In genomic region chr22:20427945-20428417, GRCh38 we compare ENCODE assay signal across 27 cellular contexts.
"Had no signal": no experiment of that assay in that cellular context is flagged by ENCODE, and none has a peak within 500 bp of the region (broad histone marks: within the 10 kb centered on the region; RNA-seq: fewer than 3 reads in every experiment).

No MANE protein-coding gene starts in this region.

- H3K27ac Mint-ChIP-seq: activated B cell treated with CpG ODN at 0.5 μM for 24 hours; activated CD4-positive, alpha-beta T cell treated with anti-CD3 and anti-CD28 coated beads for 36 hours; activated naive CD4-positive, alpha-beta T cell treated with anti-CD3 and anti-CD28 coated beads, Interleukin-2, amount 10 ng/mL, durations not matched to agents 7 days and 5 days; memory B cell; progenitor cell of endocrine pancreas had no signal

- H3K9me3 ChIP-seq: ascending aorta, mucosa of descending colon, thoracic aorta, upper lobe of left lung had no signal

- H3K9me3 Mint-ChIP-seq: activated B cell treated with CpG ODN at 0.5 μM for 24 hours; activated naive CD4-positive, alpha-beta T cell treated with anti-CD3 and anti-CD28 coated beads, Interleukin-2, amount 10 ng/mL, durations not matched to agents 7 days and 5 days; activated T-cell treated with anti-CD3 and anti-CD28 coated beads, Interleukin-2, amount 50 U/mL, for 4 hours; memory B cell; neural crest cell had no signal

- H3K27me3 ChIP-seq: ascending aorta, brain microvascular endothelial cell had no signal

- ATAC-seq: activated CD4-positive, alpha-beta T cell treated with anti-CD3 and anti-CD28 coated beads for 36 hours; activated T-cell treated with anti-CD3 and anti-CD28 coated beads, Interleukin-2, amount 50 U/mL, for 4 hours; esophagus mucosa; left ventricle myocardium superior; mucosa of descending colon; SK-N-SH treated with all-trans-retinoic acid at 6 μM for 48 hours had no signal

- DNase-seq: activated B cell treated with CpG ODN at 0.5 μM for 24 hours; activated CD4-positive, alpha-beta T cell treated with anti-CD3 and anti-CD28 coated beads for 36 hours; activated CD4-positive, alpha-beta T cell treated with anti-CD3 and anti-CD28 coated beads, Interleukin-2, amount 50 U/mL, for 4 hours; activated CD8-positive, alpha-beta memory T cell treated with anti-CD3 and anti-CD28 coated beads for 24 hours; activated CD8-positive, alpha-beta memory T cell treated with anti-CD3 and anti-CD28 coated beads, Interleukin-2, amount 50 U/mL, for 4 hours; activated effector memory CD4-positive, alpha-beta T cell treated with Interleukin-2 at 50 U/mL for 16 hours; activated naive CD4-positive, alpha-beta T cell treated with anti-CD3 and anti-CD28 coated beads, Interleukin-2, amount 10 ng/mL, durations not matched to agents 7 days and 5 days; activated T-cell treated with anti-CD3 and anti-CD28 coated beads, Interleukin-2, amount 50 U/mL, for 4 hours; brain microvascular endothelial cell; caudate nucleus; dermis blood vessel endothelial cell; effector memory CD4-positive, alpha-beta T cell; foreskin melanocyte; left ventricle myocardium superior; retina; stimulated activated CD4-positive, alpha-beta T cell treated with anti-CD3 and anti-CD28 coated beads, Interleukin-4, amount 100 ng/mL, for 24 hours; stimulated activated naive CD4-positive, alpha-beta T cell treated with Interleukin-2 at 50 U/mL for 16 hours; T1000 had no signal

- H3K4me3 ChIP-seq: ascending aorta, mucosa of descending colon, thoracic aorta, upper lobe of left lung had no signal

- H3K27ac ChIP-seq: ascending aorta, brain microvascular endothelial cell, thoracic aorta, upper lobe of left lung had no signal
